Comparison of ENCODE assay signal across 8 cellular contexts in genomic region chr16:31117384-31118222, GRCh38. TPM values are rescaled to one million over a fixed set of nuclear protein-coding genes. Genes with fewer than 3 reads are reported as not detected.
DNase-seq lines count a peak whose midpoint lies in the region; ATAC-seq and TF ChIP-seq lines count a peak whose summit lies in the region.

TSS of gene KAT8 (plus strand) at chr16:31117664. CDS start at chr16:31117682, 18 bp downstream.

- H3K27me3 Mint-ChIP-seq in effector memory CD8-positive, alpha-beta T cell, result no peaks in the 10 kb centered on the region
- no peaks in the 10 kb centered on the region for H3K27me3 Mint-ChIP-seq in memory B cell

- peaks cover 9% of the 10 kb centered on the region in 2 donors for H3K4me1 Mint-ChIP-seq in effector memory CD8-positive, alpha-beta T cell (ENCODE audit: low read depth in 2 of 2)
- H3K4me1 Mint-ChIP-seq in memory B cell, result peaks cover 11% of the 10 kb centered on the region

- POLR2A ChIA-PET in activated CD8-positive, alpha-beta memory T cell treated with anti-CD3 and anti-CD28 coated beads for 36 hours (lab: Charles Lee), result interaction anchor here (0.5 to 3.2 kb wide), 9 partner anchors 9 to 84 kb away, joined by 3 to 27 read pairs (median 4); partner anchors contain the start of genes BCKDK, FUS, STX4 and ZNF646

- H3K36me3 Mint-ChIP-seq in effector memory CD8-positive, alpha-beta T cell (ENCODE audit: insufficient read depth), result peaks cover 49% of the 10 kb centered on the region
- H3K36me3 Mint-ChIP-seq in memory B cell, result peaks cover 18% of the 10 kb centered on the region

- CTCF ChIA-PET in activated CD8-positive, alpha-beta memory T cell treated with anti-CD3 and anti-CD28 coated beads for 36 hours (lab: Charles Lee), result interaction anchor here (1.3 to 2.0 kb wide), 2 partner anchors 24 to 132 kb away, joined by 5 to 8 read pairs; partner anchors contain the start of gene HSD3B7

- ATAC-seq in effector memory CD8-positive, alpha-beta T cell (replicated peaks), result peak; percentile 91
- peak; percentile 90 for ATAC-seq in memory B cell (ENCODE audit: low read depth)

- no peak for TF ChIP-seq CTCF in GM20000 (IDR thresholded peaks at IDR 0.05; ENCODE audit: extremely low read depth, missing control alignments)

- H3K4me3 Mint-ChIP-seq in effector memory CD8-positive, alpha-beta T cell, result peak within 1 kb of the TSS; percentile 77 to 79
- peak within 1 kb of the TSS; percentile 71 for H3K4me3 Mint-ChIP-seq in memory B cell

- DNase-seq in CMK (ENCODE audit: low read depth) (peak; percentile 93), GM20000 (ENCODE audit: low spot score) (peak; percentile 99), HT-29 (ENCODE audit: low spot score) (peak; percentile 97), NOMO-1 (lab: John Stamatoyannopoulos, UW; ENCODE audit: unreplicated experiment in 2 of 2) (peak; percentile 97 to 98), memory B cell (ENCODE audit: low spot score in 2 of 2) (peak; percentile 94 to 97)
- DNase-seq in effector memory CD8-positive, alpha-beta T cell, result peak; percentile 95 to 96 (median 95)
- DNase-seq in stimulated activated CD8-positive, alpha-beta memory T cell treated with anti-CD3 and anti-CD28 coated beads, Interleukin-12 subunit alpha, Interleukin-12 subunit beta, amount 100 ng/mL, for 24 hours (ENCODE audit: extremely low read depth), result peak; percentile 94

- H3K27ac Mint-ChIP-seq in effector memory CD8-positive, alpha-beta T cell, result peak within 1 kb of the TSS; percentile 83 to 91
- H3K27ac Mint-ChIP-seq in memory B cell, result peak within 1 kb of the TSS; percentile 70

- no peaks in the 10 kb centered on the region for H3K9me3 Mint-ChIP-seq in effector memory CD8-positive, alpha-beta T cell
- no peaks in the 10 kb centered on the region for H3K9me3 Mint-ChIP-seq in memory B cell

RNA-seq across cellular contexts. Expression of gene KAT8, which starts in this region (rescaled TPM):
- 50.1 and 55.7 TPM in 2 replicates for total RNA-seq in HT-29 (2014; rRNA removed; shearing (Covaris generic))
- total RNA-seq in activated CD8-positive, alpha-beta memory T cell treated with anti-CD3 and anti-CD28 coated beads for 36 hours, result 10 to 100 TPM; 53.1 to 54.8 TPM

Comparison
In these comparisons a context has a peak if more than half of its experiments do, and no peak if none do; other contexts are left out.
1. Peak in every context shown above with its lines: DNase-seq and ATAC-seq.